23 cellular contexts compared by ENCODE assay signal in genomic region chr16:74573622-74574021, GRCh38. TPM values are rescaled to one million over a fixed set of nuclear protein-coding genes. Genes with fewer than 3 reads are reported as not detected.
A peak's percentile ranks its signal among the peaks of the same experiment; 100 is the strongest.
DNase-seq lines count a peak whose midpoint lies in the region; ATAC-seq, FAIRE-seq and TF ChIP-seq lines count a peak whose summit lies in the region.
"Had no signal": no experiment of that assay in that cellular context is flagged by ENCODE, and none has a peak within 500 bp of the region (broad histone marks: within the 10 kb centered on the region; RNA-seq: fewer than 3 reads in every experiment).

No MANE protein-coding gene starts in this region.

- no peak for TF ChIP-seq CTCF in natural killer cell (IDR thresholded peaks at IDR 0.05)

- H3K4me3 Mint-ChIP-seq in natural killer cell = no peak overlapping the region
- no peak overlapping the region for H3K4me3 Mint-ChIP-seq in natural killer cell treated with Interleukin-12 subunit alpha and Interleukin-12 subunit beta and Interleukin-15 and Interleukin-18, amount 100 ng/mL, for 72 hours
- no peak overlapping the region for H3K4me3 Mint-ChIP-seq in effector memory CD8-positive, alpha-beta T cell
- H3K4me3 Mint-ChIP-seq: immature natural killer cell, naive B cell had no signal

- FAIRE-seq in H54 (lab: Jason Lieb, UNC) = no peak
- FAIRE-seq: frontal cortex, pancreas had no signal

- no peaks in the 10 kb centered on the region for H3K36me3 Mint-ChIP-seq in natural killer cell
- H3K36me3 Mint-ChIP-seq in natural killer cell treated with Interleukin-12 subunit alpha and Interleukin-12 subunit beta and Interleukin-15 and Interleukin-18, amount 100 ng/mL, for 72 hours = no peaks in the 10 kb centered on the region
- H3K36me3 Mint-ChIP-seq in effector memory CD8-positive, alpha-beta T cell (ENCODE audit: insufficient read depth) = peaks cover 5% of the 10 kb centered on the region
- H3K36me3 Mint-ChIP-seq: immature natural killer cell, naive B cell had no signal

- TF ChIP-seq POLR2A in H54 (IDR thresholded peaks at IDR 0.05; ENCODE audit: low read depth, low read length) = no peak

- H3K27me3 Mint-ChIP-seq in natural killer cell (ENCODE audit: low read depth in 2 of 2) = no peaks in the 10 kb centered on the region
- H3K27me3 Mint-ChIP-seq in natural killer cell treated with Interleukin-12 subunit alpha and Interleukin-12 subunit beta and Interleukin-15 and Interleukin-18, amount 100 ng/mL, for 72 hours = no peaks in the 10 kb centered on the region
- H3K27me3 Mint-ChIP-seq in effector memory CD8-positive, alpha-beta T cell = no peaks in the 10 kb centered on the region
- H3K27me3 Mint-ChIP-seq: naive B cell had no signal

- peaks cover 66 to 77% of the 10 kb centered on the region in 2 donors for H3K4me1 Mint-ChIP-seq in natural killer cell
- H3K4me1 Mint-ChIP-seq in natural killer cell treated with Interleukin-12 subunit alpha and Interleukin-12 subunit beta and Interleukin-15 and Interleukin-18, amount 100 ng/mL, for 72 hours (ENCODE audit: low read depth in 2 of 2) = peaks cover 45 to 52% of the 10 kb centered on the region in 2 donors
- H3K4me1 Mint-ChIP-seq in effector memory CD8-positive, alpha-beta T cell (ENCODE audit: low read depth in 2 of 2) = peaks cover 38 to 76% of the 10 kb centered on the region in 2 donors

- H3K27ac Mint-ChIP-seq in natural killer cell = peak overlapping the region; percentile 44 to 70
- H3K27ac Mint-ChIP-seq in natural killer cell treated with Interleukin-12 subunit alpha and Interleukin-12 subunit beta and Interleukin-15 and Interleukin-18, amount 100 ng/mL, for 72 hours = no peak overlapping the region
- peak overlapping the region; percentile 46 to 83 for H3K27ac Mint-ChIP-seq in effector memory CD8-positive, alpha-beta T cell

- H3K9me3 Mint-ChIP-seq in natural killer cell = no peaks in the 10 kb centered on the region
- no peaks in the 10 kb centered on the region for H3K9me3 Mint-ChIP-seq in natural killer cell treated with Interleukin-12 subunit alpha and Interleukin-12 subunit beta and Interleukin-15 and Interleukin-18, amount 100 ng/mL, for 72 hours
- H3K9me3 Mint-ChIP-seq in effector memory CD8-positive, alpha-beta T cell = no peaks in the 10 kb centered on the region
- H3K9me3 Mint-ChIP-seq: immature natural killer cell, naive B cell had no signal

- no peak for ATAC-seq in natural killer cell
- ATAC-seq in natural killer cell treated with Interleukin-12 subunit alpha and Interleukin-12 subunit beta and Interleukin-15 and Interleukin-18, amount 100 ng/mL, for 72 hours = no peak
- ATAC-seq in effector memory CD8-positive, alpha-beta T cell (replicated peaks) = no peak
- ATAC-seq: left lobe of liver, pancreas had no signal

- intact Hi-C loops in natural killer cell (cut with micrococcal nuclease) = no loop called here

- DNase-seq in natural killer cell (no peak), NCI-H2171 treated with DMSO at 0.1 percent for 48 hours (lab: John Stamatoyannopoulos, UW) (peak; percentile 55), KBM-7 (no peak), H54 (ENCODE audit: insufficient read length, low spot score) (no peak), SKM-1 (lab: John Stamatoyannopoulos, UW; ENCODE audit: unreplicated experiment) (no peak), AG08396 (ENCODE audit: low spot score) (no peak)
- DNase-seq in natural killer cell treated with Interleukin-12 subunit alpha and Interleukin-12 subunit beta and Interleukin-15 and Interleukin-18, amount 100 ng/mL, for 72 hours (ENCODE audit: low spot score) = no peak
- no peak for DNase-seq in effector memory CD8-positive, alpha-beta T cell
- DNase-seq: activated CD4-positive, CD25-positive, alpha-beta regulatory T cell treated with anti-CD3 and anti-CD28 coated beads, Interleukin-2, amount 50 U/mL, for 72 hours; amniotic stem cell; DMS153; GDM1; immature natural killer cell; KG1; naive B cell; NCI-H146; pancreas; stimulated activated CD4-positive, alpha-beta T cell treated with anti-CD3 and anti-CD28 coated beads, Interleukin-4, amount 100 ng/mL, for 24 hours; stimulated activated naive CD4-positive, alpha-beta T cell treated with Interleukin-2 at 50 U/mL for 16 hours; testis; uterus had no signal

- in situ Hi-C loops in KBM-7 (cut with MboI; ENCODE audit: low pct_unique_long_range_greater_than_20kb, low sequenced_read_pairs) = no loop called here

RNA-seq across cellular contexts. Expression of gene GLG1, which starts 33.3 kb away (rescaled TPM):
- 100 to 1,000 TPM; 184 to 225 (median 188) TPM for total RNA-seq in natural killer cell
- total RNA-seq in natural killer cell treated with Interleukin-12 subunit alpha and Interleukin-12 subunit beta and Interleukin-15 and Interleukin-18, amount 100 ng/mL, for 72 hours = 10 to 100 TPM; 69.6 to 98.9 TPM

Comparison
In these comparisons a context has a peak if more than half of its experiments do, and no peak if none do; other contexts are left out.
1. H3K27ac Mint-ChIP-seq: peak in natural killer cell (2 of 2) and effector memory CD8-positive, alpha-beta T cell (2 of 2); none in natural killer cell treated with Interleukin-12 subunit alpha and Interleukin-12 subunit beta and Interleukin-15 and Interleukin-18, amount 100 ng/mL, for 72 hours (0 of 2).